In the genomic region with DNA sequence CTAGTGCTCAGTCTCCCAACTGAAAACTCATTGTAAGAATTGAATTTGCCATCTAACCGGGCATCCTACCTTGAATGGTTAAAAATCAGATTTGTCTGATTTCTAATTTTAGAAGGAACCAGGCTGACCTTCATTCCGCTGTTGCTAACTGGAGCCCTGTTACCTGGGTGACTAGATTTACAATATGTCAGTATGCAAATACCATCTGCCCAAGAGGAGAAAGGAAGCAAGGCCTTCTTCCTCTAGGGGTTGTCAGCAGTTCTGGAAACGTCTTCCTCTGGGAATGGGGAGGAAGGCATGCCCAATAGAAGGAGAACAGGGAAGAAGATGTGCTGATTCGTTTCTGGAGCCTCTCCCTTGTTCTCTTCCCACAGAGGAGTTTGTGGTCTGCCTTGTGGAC, we compare ENCODE assay signal across 10 cellular contexts.
DNase-seq lines count a peak whose midpoint lies in the region; ATAC-seq and TF ChIP-seq lines count a peak whose summit lies in the region.
"Had no signal": no experiment of that assay in that cellular context is flagged by ENCODE, and none has a peak within 500 bp of the region (broad histone marks: within the 10 kb centered on the region; RNA-seq: fewer than 3 reads in every experiment).

No MANE protein-coding gene starts in this region.

- no peak for TF ChIP-seq CTCF in activated B cell treated with CpG ODN at 0.5 μM for 24 hours (IDR thresholded peaks at IDR 0.05)
- no peak for TF ChIP-seq CTCF in chondrocyte (IDR thresholded peaks at IDR 0.05)

- ATAC-seq in GM21576 (IDR thresholded peaks at IDR 0.05; ENCODE audit: unreplicated experiment) (peak; percentile 49), activated B cell treated with CpG ODN at 0.5 μM for 24 hours (ENCODE audit: low read depth) (peak; percentile 18)

- intact Hi-C loops in activated B cell treated with CpG ODN at 0.5 μM for 24 hours (cut with micrococcal nuclease): no loop called here

- H3K9me3 Mint-ChIP-seq in activated B cell treated with CpG ODN at 0.5 μM for 24 hours (no peaks in the 10 kb centered on the region), chondrocyte (ENCODE audit: low read depth) (peaks cover 9% of the 10 kb centered on the region)

- POLR2A ChIA-PET in activated B cell treated with CpG ODN at 0.5 μM for 24 hours (lab: Charles Lee): no interaction called here

- H3K27me3 Mint-ChIP-seq in activated B cell treated with CpG ODN at 0.5 μM for 24 hours (no peaks in the 10 kb centered on the region), chondrocyte (ENCODE audit: low read depth) (no peaks in the 10 kb centered on the region)

- H3K4me1 Mint-ChIP-seq in activated B cell treated with CpG ODN at 0.5 μM for 24 hours (peaks cover 22% of the 10 kb centered on the region), chondrocyte (ENCODE audit: low read depth) (peaks cover 2% of the 10 kb centered on the region)

- H3K27ac Mint-ChIP-seq in activated B cell treated with CpG ODN at 0.5 μM for 24 hours (no peak overlapping the region), chondrocyte (ENCODE audit: unreplicated experiment) (no peak overlapping the region)
- H3K27ac Mint-ChIP-seq: dendritic cell treated with granulocyte-macrophage colony-stimulating factor and Interleukin-4, amounts not matched to agents 40 ng/mL and 50 ng/mL, for 4 days had no signal

- no peaks in the 10 kb centered on the region for H3K36me3 Mint-ChIP-seq in activated B cell treated with CpG ODN at 0.5 μM for 24 hours (ENCODE audit: low read depth)
- H3K36me3 Mint-ChIP-seq in chondrocyte (ENCODE audit: low read depth): peaks cover 2% of the 10 kb centered on the region

- CTCF ChIA-PET in activated B cell treated with CpG ODN at 0.5 μM for 24 hours (lab: Charles Lee): no interaction called here

- H3K4me3 Mint-ChIP-seq in activated B cell treated with CpG ODN at 0.5 μM for 24 hours: no peak overlapping the region
- no peak overlapping the region for H3K4me3 Mint-ChIP-seq in chondrocyte (ENCODE audit: unreplicated experiment)
- H3K4me3 Mint-ChIP-seq: dendritic cell treated with granulocyte-macrophage colony-stimulating factor and Interleukin-4, amounts not matched to agents 40 ng/mL and 50 ng/mL, for 4 days had no signal

- DNase-seq in DMS 273 (lab: John Stamatoyannopoulos, UW; ENCODE audit: unreplicated experiment): peak; percentile 84
- DNase-seq in activated B cell treated with CpG ODN at 0.5 μM for 24 hours: no peak
- DNase-seq in kidney tubule cell (ENCODE audit: low spot score): peak; percentile 37
- no peak for DNase-seq in central memory CD4-positive, alpha-beta T cell
- no peak for DNase-seq in NCI-H187 treated with DMSO at 0.1 percent for 48 hours (lab: John Stamatoyannopoulos, UW)
- DNase-seq in nucleus accumbens (lab: John Stamatoyannopoulos, UW): no peak
- DNase-seq in chondrocyte (ENCODE audit: low spot score): no peak
- DNase-seq: stimulated activated CD4-positive, alpha-beta T cell treated with anti-CD3 and anti-CD28 coated beads, Interleukin-1b, Interleukin-23, amount 100 ng/mL, for 48 hours had no signal

Comparison
In these comparisons a context has a peak if more than half of its experiments do, and no peak if none do; other contexts are left out.
1. DNase-seq: peak in DMS 273 (single experiment) and kidney tubule cell (single experiment); none in activated B cell treated with CpG ODN at 0.5 μM for 24 hours (single experiment), central memory CD4-positive, alpha-beta T cell (single experiment), NCI-H187 treated with DMSO at 0.1 percent for 48 hours (single experiment), nucleus accumbens (0 of 56) and chondrocyte (single experiment).